In the genomic region with DNA sequence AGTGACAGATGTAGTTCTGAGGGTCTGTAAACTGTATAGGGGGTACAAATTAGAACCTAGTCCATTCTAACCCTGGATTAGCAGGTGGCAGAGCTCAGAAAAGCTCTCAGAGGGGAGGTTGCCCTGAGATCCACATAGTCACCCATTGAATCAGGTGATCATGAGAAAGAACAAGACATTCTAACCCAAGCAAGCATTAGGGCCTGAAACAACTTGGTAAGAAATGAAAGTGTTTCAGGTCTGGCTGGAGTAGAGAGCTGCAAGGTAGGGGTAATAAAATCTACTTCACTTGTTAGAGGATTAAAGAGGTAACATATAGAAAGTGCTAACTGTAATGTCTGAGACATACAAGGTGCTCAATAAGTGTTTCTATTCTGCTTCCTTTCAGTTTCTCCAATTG, we compare ENCODE assay signal across 13 cellular contexts. TPM values are rescaled to one million over a fixed set of nuclear protein-coding genes. Genes with fewer than 3 reads are reported as not detected.
DNase-seq lines count a peak whose midpoint lies in the region; ATAC-seq, FAIRE-seq and TF ChIP-seq lines count a peak whose summit lies in the region.
"Had no signal": no experiment of that assay in that cellular context is flagged by ENCODE, and none has a peak within 500 bp of the region (broad histone marks: within the 10 kb centered on the region; RNA-seq: fewer than 3 reads in every experiment).

No MANE protein-coding gene starts in this region.

- ATAC-seq in GM19397 (IDR thresholded peaks at IDR 0.05; ENCODE audit: unreplicated experiment): peak; percentile 55
- peak; percentile 77 for ATAC-seq in HG02798 (IDR thresholded peaks at IDR 0.05; ENCODE audit: poor library complexity, unreplicated experiment)
- ATAC-seq in HG03469 (IDR thresholded peaks at IDR 0.05; ENCODE audit: unreplicated experiment): peak; percentile 54
- ATAC-seq: WTC11 had no signal

- DNase-seq in GM12891 (ENCODE audit: insufficient read length, low spot score): no peak
- DNase-seq in activated CD8-positive, alpha-beta memory T cell treated with anti-CD3 and anti-CD28 coated beads, Interleukin-2, amount 50 U/mL, for 48 hours: no peak
- no peak for DNase-seq in stimulated activated CD4-positive, alpha-beta T cell treated with anti-CD3 and anti-CD28 coated beads, Interleukin-15, amount 100 ng/mL, for 24 hours
- DNase-seq in NCI-H1694 treated with DMSO at 0.1 percent for 48 hours (lab: John Stamatoyannopoulos, UW): no peak
- no peak for DNase-seq in ACHN
- DNase-seq: HCEC 1CT, MG63, NCI-H69 had no signal

- FAIRE-seq in GM12891 (lab: Jason Lieb, UNC): peak; percentile 86
- FAIRE-seq: bronchial epithelial cell had no signal

- in situ Hi-C loops in ACHN (cut with HindIII; ENCODE audit: low pct_ligation_motif_present, low pct_unique_long_range_greater_than_20kb, low sequenced_read_pairs): no loop called here

- TF ChIP-seq POLR2A in GM12891 (IDR thresholded peaks at IDR 0.05; ENCODE audit: low read depth, low read length): no peak

TF ChIP-seq in GM12891, 5 proteins besides CTCF, POLR2A, EP300 and RAD21:
- TF ChIP-seq PAX5 (IDR thresholded peaks at IDR 0.05; ENCODE audit: insufficient read depth, low read length, severe bottlenecking) (no peak), TAF1 (IDR thresholded peaks at IDR 0.05; ENCODE audit: low read depth, low read length) (no peak), POLR2AphosphoS5 (IDR thresholded peaks at IDR 0.05; ENCODE audit: low read depth, low read length) (no peak), POU2F2 (IDR thresholded peaks at IDR 0.05; ENCODE audit: low read depth, low read length) (no peak), SPI1 (IDR thresholded peaks at IDR 0.05; ENCODE audit: low read depth, low read length) (no peak)
TF ChIP-seq in GM12891: peak in this region for 0.

RNA-seq across cellular contexts. Expression of a gene that starts 8.8 kb away (rescaled TPM):
- polyA plus RNA-seq in GM12891 (2012; ENCODE audit: low read depth, missing spikeins): 3.7 TPM
